In genomic region chr11:94117871-94118270, GRCh38 we compare ENCODE assay signal across 11 cellular contexts.
"Had no signal": no experiment of that assay in that cellular context is flagged by ENCODE, and none has a peak within 500 bp of the region (broad histone marks: within the 10 kb centered on the region; RNA-seq: fewer than 3 reads in every experiment).

No MANE protein-coding gene starts in this region.

- H3K4me3 Mint-ChIP-seq: activated naive CD4-positive, alpha-beta T cell treated with anti-CD3 and anti-CD28 coated beads, Interleukin-2, amount 10 ng/mL, durations not matched to agents 7 days and 5 days; neural progenitor cell; stimulated activated naive CD8-positive, alpha-beta T cell treated with anti-CD3 and anti-CD28 coated beads, Interleukin-15, amount 100 ng/mL, for 72 hours; type B pancreatic cell had no signal

- H3K4me1 Mint-ChIP-seq: activated naive CD4-positive, alpha-beta T cell treated with anti-CD3 and anti-CD28 coated beads, Interleukin-2, amount 10 ng/mL, durations not matched to agents 7 days and 5 days; stimulated activated naive CD8-positive, alpha-beta T cell treated with anti-CD3 and anti-CD28 coated beads, Interleukin-15, amount 100 ng/mL, for 72 hours had no signal

- H3K4me3 ChIP-seq: neural progenitor cell had no signal

- H3K36me3 Mint-ChIP-seq: activated naive CD4-positive, alpha-beta T cell treated with anti-CD3 and anti-CD28 coated beads, Interleukin-2, amount 10 ng/mL, durations not matched to agents 7 days and 5 days; neural progenitor cell; type B pancreatic cell had no signal

- FAIRE-seq: islet of Langerhans had no signal

- DNase-seq: activated naive CD4-positive, alpha-beta T cell treated with anti-CD3 and anti-CD28 coated beads, Interleukin-2, amount 10 ng/mL, durations not matched to agents 7 days and 5 days; naive B cell; stimulated activated naive CD8-positive, alpha-beta T cell treated with anti-CD3 and anti-CD28 coated beads, Interleukin-15, amount 100 ng/mL, for 72 hours; T-helper 1 cell; T1000 had no signal

- H3K9ac ChIP-seq: neural progenitor cell had no signal

- H3K27ac Mint-ChIP-seq: activated naive CD4-positive, alpha-beta T cell treated with anti-CD3 and anti-CD28 coated beads, Interleukin-2, amount 10 ng/mL, durations not matched to agents 7 days and 5 days; activated T-helper 2 cell treated with anti-CD3 and anti-CD28 coated beads, Interferon-gamma antibody, Interleukin-2, Interleukin-4, amounts not matched to agents 10 μg/mL and 5 μg/mL and 100 μg/mL, durations not matched to agents 14 hours and 24 hours and 36 hours; naive B cell; neural progenitor cell; type B pancreatic cell had no signal

- H3K9me3 Mint-ChIP-seq: activated naive CD4-positive, alpha-beta T cell treated with anti-CD3 and anti-CD28 coated beads, Interleukin-2, amount 10 ng/mL, durations not matched to agents 7 days and 5 days; activated T-helper 2 cell treated with anti-CD3 and anti-CD28 coated beads, Interferon-gamma antibody, Interleukin-2, Interleukin-4, amounts not matched to agents 10 μg/mL and 5 μg/mL and 100 μg/mL, durations not matched to agents 14 hours and 24 hours and 36 hours; neural progenitor cell; type B pancreatic cell had no signal

- H3K27me3 ChIP-seq: neural progenitor cell had no signal

- H3K27ac ChIP-seq: neural progenitor cell had no signal

- H3K4me2 ChIP-seq: neural progenitor cell had no signal

- ATAC-seq: activated CD4-positive, CD25-positive, alpha-beta regulatory T cell treated with anti-CD3 and anti-CD28 coated beads, Interleukin-2, amount 50 U/mL, for 24 hours; sciatic nerve; stimulated activated naive CD8-positive, alpha-beta T cell treated with anti-CD3 and anti-CD28 coated beads, Interleukin-15, amount 100 ng/mL, for 72 hours had no signal

- H3K36me3 ChIP-seq: neural progenitor cell had no signal

- H2AFZ ChIP-seq: neural progenitor cell had no signal
